Comparison of ENCODE assay signal across 18 cellular contexts in genomic region chr5:24363789-24364534, GRCh38.
DNase-seq lines count a peak whose midpoint lies in the region; ATAC-seq and TF ChIP-seq lines count a peak whose summit lies in the region.
"Had no signal": no experiment of that assay in that cellular context is flagged by ENCODE, and none has a peak within 500 bp of the region (broad histone marks: within the 10 kb centered on the region; RNA-seq: fewer than 3 reads in every experiment).

No MANE protein-coding gene starts in this region.

- H3K4me3 ChIP-seq in KMS-11 (IDR thresholded peaks at IDR 0.05; ENCODE audit: insufficient read depth, low read depth, low read length) (no peak overlapping the region), colonic mucosa (no peak overlapping the region)
- H3K4me3 ChIP-seq: right atrium auricular region, vagina had no signal

- TF ChIP-seq CTCF in KMS-11 (conservative IDR thresholded peaks at IDR 0.05; ENCODE audit: low read depth, low read length) (no peak), colonic mucosa (IDR thresholded peaks at IDR 0.05) (no peak)

- H3K4me2 ChIP-seq in KMS-11 = peak overlapping the region; percentile 41

- DNase-seq in COLO668 (lab: John Stamatoyannopoulos, UW; ENCODE audit: unreplicated experiment) (peak; percentile 95), NCI-H748 (lab: John Stamatoyannopoulos, UW; ENCODE audit: unreplicated experiment) (peak; percentile 98), cerebellum (ENCODE audit: low spot score) (peak; percentile 18), colonic mucosa (no peak), GM19238 (ENCODE audit: insufficient read length, low spot score) (no peak), ACHN (no peak)
- DNase-seq: activated CD4-positive, alpha-beta memory T cell treated with anti-CD3 and anti-CD28 coated beads for 36 hours; activated naive CD8-positive, alpha-beta T cell treated with anti-CD3 and anti-CD28 coated beads for 36 hours; activated T-cell treated with anti-CD3 and anti-CD28 coated beads, Interleukin-2, amount 50 U/mL, for 48 hours; CD8-positive, alpha-beta T cell; effector CD4-positive, alpha-beta T cell; GDM1; SW 1271 had no signal

- H3K27me3 ChIP-seq in KMS-11 (ENCODE audit: insufficient read depth, low read depth) (no peaks in the 10 kb centered on the region), colonic mucosa (no peaks in the 10 kb centered on the region)
- H3K27me3 ChIP-seq: neutrophil, right atrium auricular region, vagina had no signal

- H3K9ac ChIP-seq in KMS-11 (peak overlapping the region; percentile 77), colonic mucosa (ENCODE audit: low read depth in 2 of 2, low read length in 2 of 2) (no peak overlapping the region)

- no peaks in the 10 kb centered on the region for H3K9me3 ChIP-seq in colonic mucosa
- H3K9me3 ChIP-seq: neutrophil, right atrium auricular region, vagina had no signal

- H3K4me1 ChIP-seq in KMS-11 (ENCODE audit: low read depth, poor library complexity, severe bottlenecking) = peaks cover 51% of the 10 kb centered on the region
- no peaks in the 10 kb centered on the region for H3K4me1 ChIP-seq in colonic mucosa
- H3K4me1 ChIP-seq: right atrium auricular region, vagina had no signal

- ATAC-seq in GM18870 (IDR thresholded peaks at IDR 0.05; ENCODE audit: unreplicated experiment) = no peak
- ATAC-seq: CD8-positive, alpha-beta T cell had no signal

- in situ Hi-C loops in ACHN (cut with HindIII; ENCODE audit: low pct_ligation_motif_present, low pct_unique_long_range_greater_than_20kb, low sequenced_read_pairs) = no loop called here

- H3K79me2 ChIP-seq in KMS-11 (ENCODE audit: insufficient read depth, low read depth) = no peaks in the 10 kb centered on the region

- peak overlapping the region; percentile 99 for H3K27ac ChIP-seq in KMS-11
- H3K27ac ChIP-seq in colonic mucosa = no peak overlapping the region
- H3K27ac ChIP-seq: neutrophil, right atrium auricular region, vagina had no signal

- H2AFZ ChIP-seq in KMS-11 (ENCODE audit: low read depth) = peak overlapping the region; percentile 88

- intact Hi-C loops in colonic mucosa (cut with DNase I) = no loop called here

- no peaks in the 10 kb centered on the region for H4K20me1 ChIP-seq in KMS-11 (ENCODE audit: insufficient read depth)

- H3K36me3 ChIP-seq in KMS-11 (ENCODE audit: insufficient read depth) = no peaks in the 10 kb centered on the region
- H3K36me3 ChIP-seq in colonic mucosa = no peaks in the 10 kb centered on the region
- H3K36me3 ChIP-seq: neutrophil, right atrium auricular region, vagina had no signal

Comparison
In these comparisons a context has a peak if more than half of its experiments do, and no peak if none do; other contexts are left out.
1. DNase-seq: peak in COLO668 (single experiment), NCI-H748 (single experiment) and cerebellum (single experiment); none in colonic mucosa (single experiment), GM19238 (single experiment) and ACHN (single experiment).